24 cellular contexts compared by ENCODE assay signal in genomic region chr7:131471605-131472004, GRCh38.
A peak's percentile ranks its signal among the peaks of the same experiment; 100 is the strongest.
DNase-seq lines count a peak whose midpoint lies in the region; ATAC-seq and TF ChIP-seq lines count a peak whose summit lies in the region.
"Had no signal": no experiment of that assay in that cellular context is flagged by ENCODE, and none has a peak within 500 bp of the region (broad histone marks: within the 10 kb centered on the region; RNA-seq: fewer than 3 reads in every experiment).

No MANE protein-coding gene starts in this region.

- H3K4me1 ChIP-seq in right cardiac atrium (ENCODE audit: control insufficient read depth, insufficient read depth, low read length) (peaks cover 2% of the 10 kb centered on the region), right atrium auricular region (peaks cover 0 to 11% of the 10 kb centered on the region in 2 donors), thyroid gland (peaks cover 8 to 10% of the 10 kb centered on the region in 2 donors), BE2C (no peaks in the 10 kb centered on the region)
- H3K4me1 ChIP-seq: BLaER1 treated with 17β-estradiol and CSF1 and Interleukin-3, amounts not matched to agents 10 nM and 100 nM; parathyroid adenoma had no signal

- H3K4me3 ChIP-seq in right cardiac atrium (ENCODE audit: low read length), result no peak overlapping the region
- no peak overlapping the region for H3K4me3 ChIP-seq in right atrium auricular region
- no peak overlapping the region for H3K4me3 ChIP-seq in choroid plexus epithelial cell (ENCODE audit: low read depth, low read length)
- no peak overlapping the region for H3K4me3 ChIP-seq in thyroid gland (replicated peaks in 1 of 3)
- H3K4me3 ChIP-seq in BE2C (ENCODE audit: low read depth, low read length), result no peak overlapping the region
- H3K4me3 ChIP-seq: A549; BLaER1 treated with 17β-estradiol and CSF1 and Interleukin-3, amounts not matched to agents 10 nM and 100 nM had no signal

- H3K4me1 Mint-ChIP-seq in naive thymus-derived CD8-positive, alpha-beta T cell, result peaks cover 0 to 3% (median 0%) of the 10 kb centered on the region in 4 donors
- H3K4me1 Mint-ChIP-seq: activated naive CD4-positive, alpha-beta T cell treated with anti-CD3 and anti-CD28 coated beads, Interleukin-2, amount 50 U/mL, for 24 hours; natural killer cell had no signal

- 79% methylated on average over 4 of the region's 4 CpGs for WGBS in right cardiac atrium
- WGBS in thyroid gland, 2 donors, result 86 to 94% methylated on average over 4 of the region's 4 CpGs

- peaks cover 8 to 87% (median 47%) of the 10 kb centered on the region in 3 donors for H3K36me3 Mint-ChIP-seq in naive thymus-derived CD8-positive, alpha-beta T cell

- H3K9me3 Mint-ChIP-seq in naive thymus-derived CD8-positive, alpha-beta T cell, result no peaks in the 10 kb centered on the region
- H3K9me3 Mint-ChIP-seq: activated naive CD4-positive, alpha-beta T cell treated with anti-CD3 and anti-CD28 coated beads, Interleukin-2, amount 50 U/mL, for 24 hours; activated T-cell treated with anti-CD3 and anti-CD28 coated beads, Interleukin-2, amount 50 U/mL, for 72 hours; natural killer cell had no signal

- peak overlapping the region in 1 of 10 donors; percentile 3 for H3K27ac Mint-ChIP-seq in naive thymus-derived CD8-positive, alpha-beta T cell
- H3K27ac Mint-ChIP-seq: activated naive CD4-positive, alpha-beta T cell treated with anti-CD3 and anti-CD28 coated beads, Interleukin-2, amount 50 U/mL, for 24 hours; activated T-cell treated with anti-CD3 and anti-CD28 coated beads, Interleukin-2, amount 50 U/mL, for 72 hours; natural killer cell had no signal

- DNase-seq in right cardiac atrium (no peak), right atrium auricular region (ENCODE audit: low spot score) (no peak), NCI-H2227 treated with DMSO at 0.1 percent for 48 hours (lab: John Stamatoyannopoulos, UW) (peak; percentile 95), choroid plexus epithelial cell (ENCODE audit: low read depth) (peak; percentile 54), thyroid gland (no peak), BE2C (no peak)
- no peak for DNase-seq in naive thymus-derived CD8-positive, alpha-beta T cell
- DNase-seq: activated CD4-positive, CD25-positive, alpha-beta regulatory T cell treated with anti-CD3 and anti-CD28 coated beads, Interleukin-2, amount 50 U/mL, for 72 hours; activated T-cell treated with anti-CD3 and anti-CD28 coated beads, Interleukin-2, amount 50 U/mL, for 72 hours; cerebellar nuclear complex; effector CD4-positive, alpha-beta T cell; erythroblast; foreskin fibroblast; natural killer cell; NCI-H1694 treated with DMSO at 0.1 percent for 48 hours; NCI-H82; Right ventricle myocardium superior; SW 1271 had no signal

- ATAC-seq in right cardiac atrium, result no peak
- ATAC-seq in SK-N-SH treated with all-trans-retinoic acid at 6 μM for 48 hours, result no peak
- ATAC-seq in naive thymus-derived CD8-positive, alpha-beta T cell, result no peak
- ATAC-seq: A549; activated T-cell treated with anti-CD3 and anti-CD28 coated beads, Interleukin-2, amount 50 U/mL, for 72 hours; HCT116; natural killer cell had no signal

- no peaks in the 10 kb centered on the region for H3K9me3 ChIP-seq in right cardiac atrium (ENCODE audit: control insufficient read depth, low read length)
- no peaks in the 10 kb centered on the region for H3K9me3 ChIP-seq in right atrium auricular region
- no peaks in the 10 kb centered on the region for H3K9me3 ChIP-seq in thyroid gland
- H3K9me3 ChIP-seq in BE2C, result no peaks in the 10 kb centered on the region

- H3K27me3 ChIP-seq in right cardiac atrium (ENCODE audit: control insufficient read depth, insufficient read depth), result no peaks in the 10 kb centered on the region
- no peaks in the 10 kb centered on the region for H3K27me3 ChIP-seq in right atrium auricular region
- H3K27me3 ChIP-seq in thyroid gland, result no peaks in the 10 kb centered on the region
- no peaks in the 10 kb centered on the region for H3K27me3 ChIP-seq in BE2C
- H3K27me3 ChIP-seq: BLaER1 treated with 17β-estradiol and CSF1 and Interleukin-3, amounts not matched to agents 10 nM and 100 nM had no signal

- H3K27ac ChIP-seq in right cardiac atrium (ENCODE audit: low read length) (peak overlapping the region; percentile 64), right atrium auricular region (no peak overlapping the region), thyroid gland (peak overlapping the region in 2 of 3 donors; percentile 19 to 31)
- H3K27ac ChIP-seq: A549; BLaER1 treated with 17β-estradiol and CSF1 and Interleukin-3, amounts not matched to agents 10 nM and 100 nM; parathyroid adenoma had no signal

- H3K27me3 Mint-ChIP-seq in naive thymus-derived CD8-positive, alpha-beta T cell, result no peaks in the 10 kb centered on the region
- H3K27me3 Mint-ChIP-seq: activated naive CD4-positive, alpha-beta T cell treated with anti-CD3 and anti-CD28 coated beads, Interleukin-2, amount 50 U/mL, for 24 hours had no signal

- TF ChIP-seq CTCF in right atrium auricular region (IDR thresholded peaks at IDR 0.05), result no peak
- no peak for TF ChIP-seq CTCF in choroid plexus epithelial cell (conservative IDR thresholded peaks at IDR 0.05; ENCODE audit: low read depth, low read length)
- TF ChIP-seq CTCF in thyroid gland (IDR thresholded peaks at IDR 0.05), result no peak
- TF ChIP-seq CTCF in BE2C (IDR thresholded peaks at IDR 0.05; ENCODE audit: low read depth, low read length), result no peak

- no peak overlapping the region for H3K4me3 Mint-ChIP-seq in naive thymus-derived CD8-positive, alpha-beta T cell
- H3K4me3 Mint-ChIP-seq: activated naive CD4-positive, alpha-beta T cell treated with anti-CD3 and anti-CD28 coated beads, Interleukin-2, amount 50 U/mL, for 24 hours; activated T-cell treated with anti-CD3 and anti-CD28 coated beads, Interleukin-2, amount 50 U/mL, for 72 hours; natural killer cell had no signal

- intact Hi-C loops in right cardiac atrium (cut with DNase I) (no loop called here), thyroid gland (cut with DNase I) (no loop called here)

- POLR2A ChIA-PET in naive thymus-derived CD8-positive, alpha-beta T cell (lab: Charles Lee), result no interaction called here

- no peak for TF ChIP-seq POLR2A in thyroid gland (IDR thresholded peaks at IDR 0.05)

- H3K36me3 ChIP-seq in right atrium auricular region (peaks cover 43% of the 10 kb centered on the region), thyroid gland (peaks cover 0 to 8% of the 10 kb centered on the region in 2 donors), BE2C (peaks cover 35% of the 10 kb centered on the region)

TF ChIP-seq in SK-N-SH treated with all-trans-retinoic acid at 6 μM for 48 hours, 23 proteins besides CTCF, POLR2A, EP300 and RAD21:
- TF ChIP-seq RARB (CRISPR knock-in tag; IDR thresholded peaks at IDR 0.05), result no peak
- TF ChIP-seq PPARA (CRISPR knock-in tag; IDR thresholded peaks at IDR 0.05; ENCODE audit: borderline replicate concordance), result no peak
- no peak for TF ChIP-seq GLIS3 (CRISPR knock-in tag; IDR thresholded peaks at IDR 0.05)
- no peak for TF ChIP-seq ESRRG (CRISPR knock-in tag; IDR thresholded peaks at IDR 0.05)
- no peak for TF ChIP-seq ZNF70 (CRISPR knock-in tag; IDR thresholded peaks at IDR 0.05)
- no peak for TF ChIP-seq CSRNP3 (CRISPR knock-in tag; IDR thresholded peaks at IDR 0.05)
- TF ChIP-seq CSDC2 (CRISPR knock-in tag; IDR thresholded peaks at IDR 0.05), result no peak
- TF ChIP-seq ARNTL (CRISPR knock-in tag; IDR thresholded peaks at IDR 0.05; ENCODE audit: borderline replicate concordance, low read depth), result no peak
- TF ChIP-seq, protein P1, sequence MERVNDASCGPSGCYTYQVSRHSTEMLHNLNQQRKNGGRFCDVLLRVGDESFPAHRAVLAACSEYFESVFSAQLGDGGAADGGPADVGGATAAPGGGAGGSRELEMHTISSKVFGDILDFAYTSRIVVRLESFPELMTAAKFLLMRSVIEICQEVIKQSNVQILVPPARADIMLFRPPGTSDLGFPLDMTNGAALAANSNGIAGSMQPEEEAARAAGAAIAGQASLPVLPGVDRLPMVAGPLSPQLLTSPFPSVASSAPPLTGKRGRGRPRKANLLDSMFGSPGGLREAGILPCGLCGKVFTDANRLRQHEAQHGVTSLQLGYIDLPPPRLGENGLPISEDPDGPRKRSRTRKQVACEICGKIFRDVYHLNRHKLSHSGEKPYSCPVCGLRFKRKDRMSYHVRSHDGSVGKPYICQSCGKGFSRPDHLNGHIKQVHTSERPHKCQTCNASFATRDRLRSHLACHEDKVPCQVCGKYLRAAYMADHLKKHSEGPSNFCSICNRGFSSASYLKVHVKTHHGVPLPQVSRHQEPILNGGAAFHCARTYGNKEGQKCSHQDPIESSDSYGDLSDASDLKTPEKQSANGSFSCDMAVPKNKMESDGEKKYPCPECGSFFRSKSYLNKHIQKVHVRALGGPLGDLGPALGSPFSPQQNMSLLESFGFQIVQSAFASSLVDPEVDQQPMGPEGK (CRISPR knock-in tag; IDR thresholded peaks at IDR 0.05; ENCODE audit: borderline replicate concordance), result no peak
- TF ChIP-seq OSR1 (CRISPR knock-in tag; IDR thresholded peaks at IDR 0.05), result no peak
- TF ChIP-seq, protein P2, sequence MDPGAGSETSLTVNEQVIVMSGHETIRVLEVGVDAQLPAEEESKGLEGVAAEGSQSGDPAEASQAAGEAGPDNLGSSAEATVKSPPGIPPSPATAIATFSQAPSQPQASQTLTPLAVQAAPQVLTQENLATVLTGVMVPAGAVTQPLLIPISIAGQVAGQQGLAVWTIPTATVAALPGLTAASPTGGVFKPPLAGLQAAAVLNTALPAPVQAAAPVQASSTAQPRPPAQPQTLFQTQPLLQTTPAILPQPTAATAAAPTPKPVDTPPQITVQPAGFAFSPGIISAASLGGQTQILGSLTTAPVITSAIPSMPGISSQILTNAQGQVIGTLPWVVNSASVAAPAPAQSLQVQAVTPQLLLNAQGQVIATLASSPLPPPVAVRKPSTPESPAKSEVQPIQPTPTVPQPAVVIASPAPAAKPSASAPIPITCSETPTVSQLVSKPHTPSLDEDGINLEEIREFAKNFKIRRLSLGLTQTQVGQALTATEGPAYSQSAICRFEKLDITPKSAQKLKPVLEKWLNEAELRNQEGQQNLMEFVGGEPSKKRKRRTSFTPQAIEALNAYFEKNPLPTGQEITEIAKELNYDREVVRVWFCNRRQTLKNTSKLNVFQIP (CRISPR knock-in tag; IDR thresholded peaks at IDR 0.05; ENCODE audit: borderline replicate concordance, low read depth), result no peak

Comparison
In these comparisons a context has a peak if more than half of its experiments do, and no peak if none do; other contexts are left out.
1. H3K27ac ChIP-seq: peak in right cardiac atrium (single experiment) and thyroid gland (2 of 3); none in right atrium auricular region (0 of 2).
2. DNase-seq: peak in NCI-H2227 treated with DMSO at 0.1 percent for 48 hours (single experiment) and choroid plexus epithelial cell (single experiment); none in right cardiac atrium (0 of 3), right atrium auricular region (single experiment), thyroid gland (0 of 2), BE2C (single experiment) and naive thymus-derived CD8-positive, alpha-beta T cell (0 of 10).